ENCODE assay signal across 1 cellular context in the genomic region with DNA sequence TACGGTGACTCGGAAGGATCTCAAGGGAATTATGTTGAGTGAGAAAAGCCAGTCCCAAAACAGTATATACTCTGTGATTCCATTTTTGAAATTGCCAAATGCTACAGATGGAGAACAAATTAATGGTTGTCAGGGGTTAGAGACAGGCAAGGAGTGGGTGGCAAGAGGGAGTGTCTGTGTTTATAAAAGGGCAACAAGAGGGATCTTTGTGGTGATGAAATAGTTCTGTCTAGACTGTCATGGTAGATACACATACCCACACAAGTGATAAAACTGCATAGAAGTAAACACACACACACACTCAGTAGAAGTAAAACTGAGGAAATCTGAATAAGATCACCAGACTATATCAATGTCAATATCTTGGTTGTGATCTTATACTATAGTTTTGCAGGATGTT.
TF ChIP-seq lines count a peak whose summit lies in the region.

No MANE protein-coding gene starts in this region.

TF ChIP-seq in WTC11, 78 proteins besides CTCF, POLR2A, EP300 and RAD21:
- TF ChIP-seq, protein P1, sequence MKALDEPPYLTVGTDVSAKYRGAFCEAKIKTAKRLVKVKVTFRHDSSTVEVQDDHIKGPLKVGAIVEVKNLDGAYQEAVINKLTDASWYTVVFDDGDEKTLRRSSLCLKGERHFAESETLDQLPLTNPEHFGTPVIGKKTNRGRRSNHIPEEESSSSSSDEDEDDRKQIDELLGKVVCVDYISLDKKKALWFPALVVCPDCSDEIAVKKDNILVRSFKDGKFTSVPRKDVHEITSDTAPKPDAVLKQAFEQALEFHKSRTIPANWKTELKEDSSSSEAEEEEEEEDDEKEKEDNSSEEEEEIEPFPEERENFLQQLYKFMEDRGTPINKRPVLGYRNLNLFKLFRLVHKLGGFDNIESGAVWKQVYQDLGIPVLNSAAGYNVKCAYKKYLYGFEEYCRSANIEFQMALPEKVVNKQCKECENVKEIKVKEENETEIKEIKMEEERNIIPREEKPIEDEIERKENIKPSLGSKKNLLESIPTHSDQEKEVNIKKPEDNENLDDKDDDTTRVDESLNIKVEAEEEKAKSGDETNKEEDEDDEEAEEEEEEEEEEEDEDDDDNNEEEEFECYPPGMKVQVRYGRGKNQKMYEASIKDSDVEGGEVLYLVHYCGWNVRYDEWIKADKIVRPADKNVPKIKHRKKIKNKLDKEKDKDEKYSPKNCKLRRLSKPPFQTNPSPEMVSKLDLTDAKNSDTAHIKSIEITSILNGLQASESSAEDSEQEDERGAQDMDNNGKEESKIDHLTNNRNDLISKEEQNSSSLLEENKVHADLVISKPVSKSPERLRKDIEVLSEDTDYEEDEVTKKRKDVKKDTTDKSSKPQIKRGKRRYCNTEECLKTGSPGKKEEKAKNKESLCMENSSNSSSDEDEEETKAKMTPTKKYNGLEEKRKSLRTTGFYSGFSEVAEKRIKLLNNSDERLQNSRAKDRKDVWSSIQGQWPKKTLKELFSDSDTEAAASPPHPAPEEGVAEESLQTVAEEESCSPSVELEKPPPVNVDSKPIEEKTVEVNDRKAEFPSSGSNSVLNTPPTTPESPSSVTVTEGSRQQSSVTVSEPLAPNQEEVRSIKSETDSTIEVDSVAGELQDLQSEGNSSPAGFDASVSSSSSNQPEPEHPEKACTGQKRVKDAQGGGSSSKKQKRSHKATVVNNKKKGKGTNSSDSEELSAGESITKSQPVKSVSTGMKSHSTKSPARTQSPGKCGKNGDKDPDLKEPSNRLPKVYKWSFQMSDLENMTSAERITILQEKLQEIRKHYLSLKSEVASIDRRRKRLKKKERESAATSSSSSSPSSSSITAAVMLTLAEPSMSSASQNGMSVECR (CRISPR knock-in tag; IDR thresholded peaks at IDR 0.05; ENCODE audit: borderline replicate concordance), result no peak
- TF ChIP-seq, protein P2, sequence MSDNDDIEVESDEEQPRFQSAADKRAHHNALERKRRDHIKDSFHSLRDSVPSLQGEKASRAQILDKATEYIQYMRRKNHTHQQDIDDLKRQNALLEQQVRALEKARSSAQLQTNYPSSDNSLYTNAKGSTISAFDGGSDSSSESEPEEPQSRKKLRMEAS (CRISPR knock-in tag; IDR thresholded peaks at IDR 0.05), result no peak
- no peak for TF ChIP-seq PRRX2 (CRISPR knock-in tag; IDR thresholded peaks at IDR 0.05)
- TF ChIP-seq TCF7 (CRISPR knock-in tag; IDR thresholded peaks at IDR 0.05; ENCODE audit: low read depth), result no peak
- no peak for TF ChIP-seq SMAD4 (CRISPR knock-in tag; IDR thresholded peaks at IDR 0.05)
- TF ChIP-seq, protein P3, sequence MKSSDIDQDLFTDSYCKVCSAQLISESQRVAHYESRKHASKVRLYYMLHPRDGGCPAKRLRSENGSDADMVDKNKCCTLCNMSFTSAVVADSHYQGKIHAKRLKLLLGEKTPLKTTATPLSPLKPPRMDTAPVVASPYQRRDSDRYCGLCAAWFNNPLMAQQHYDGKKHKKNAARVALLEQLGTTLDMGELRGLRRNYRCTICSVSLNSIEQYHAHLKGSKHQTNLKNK (CRISPR knock-in tag; IDR thresholded peaks at IDR 0.05), result no peak
- no peak for TF ChIP-seq GRHL2 (CRISPR knock-in tag; IDR thresholded peaks at IDR 0.05; ENCODE audit: insufficient replicate concordance, severe bottlenecking)
- TF ChIP-seq, protein P4, sequence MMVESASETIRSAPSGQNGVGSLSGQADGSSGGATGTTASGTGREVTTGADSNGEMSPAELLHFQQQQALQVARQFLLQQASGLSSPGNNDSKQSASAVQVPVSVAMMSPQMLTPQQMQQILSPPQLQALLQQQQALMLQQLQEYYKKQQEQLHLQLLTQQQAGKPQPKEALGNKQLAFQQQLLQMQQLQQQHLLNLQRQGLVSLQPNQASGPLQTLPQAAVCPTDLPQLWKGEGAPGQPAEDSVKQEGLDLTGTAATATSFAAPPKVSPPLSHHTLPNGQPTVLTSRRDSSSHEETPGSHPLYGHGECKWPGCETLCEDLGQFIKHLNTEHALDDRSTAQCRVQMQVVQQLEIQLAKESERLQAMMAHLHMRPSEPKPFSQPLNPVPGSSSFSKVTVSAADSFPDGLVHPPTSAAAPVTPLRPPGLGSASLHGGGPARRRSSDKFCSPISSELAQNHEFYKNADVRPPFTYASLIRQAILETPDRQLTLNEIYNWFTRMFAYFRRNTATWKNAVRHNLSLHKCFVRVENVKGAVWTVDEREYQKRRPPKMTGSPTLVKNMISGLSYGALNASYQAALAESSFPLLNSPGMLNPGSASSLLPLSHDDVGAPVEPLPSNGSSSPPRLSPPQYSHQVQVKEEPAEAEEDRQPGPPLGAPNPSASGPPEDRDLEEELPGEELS (CRISPR knock-in tag; IDR thresholded peaks at IDR 0.05), result no peak
- no peak for TF ChIP-seq HMGA2 (CRISPR knock-in tag; IDR thresholded peaks at IDR 0.05)
- no peak for TF ChIP-seq CREM (CRISPR knock-in tag; IDR thresholded peaks at IDR 0.05)
- TF ChIP-seq, protein P5, sequence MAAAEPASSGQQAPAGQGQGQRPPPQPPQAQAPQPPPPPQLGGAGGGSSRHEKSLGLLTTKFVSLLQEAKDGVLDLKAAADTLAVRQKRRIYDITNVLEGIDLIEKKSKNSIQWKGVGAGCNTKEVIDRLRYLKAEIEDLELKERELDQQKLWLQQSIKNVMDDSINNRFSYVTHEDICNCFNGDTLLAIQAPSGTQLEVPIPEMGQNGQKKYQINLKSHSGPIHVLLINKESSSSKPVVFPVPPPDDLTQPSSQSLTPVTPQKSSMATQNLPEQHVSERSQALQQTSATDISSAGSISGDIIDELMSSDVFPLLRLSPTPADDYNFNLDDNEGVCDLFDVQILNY (CRISPR knock-in tag; IDR thresholded peaks at IDR 0.05), result no peak
- TF ChIP-seq GTF2I (CRISPR knock-in tag; conservative IDR thresholded peaks at IDR 0.05), result no peak
- TF ChIP-seq, protein P6, sequence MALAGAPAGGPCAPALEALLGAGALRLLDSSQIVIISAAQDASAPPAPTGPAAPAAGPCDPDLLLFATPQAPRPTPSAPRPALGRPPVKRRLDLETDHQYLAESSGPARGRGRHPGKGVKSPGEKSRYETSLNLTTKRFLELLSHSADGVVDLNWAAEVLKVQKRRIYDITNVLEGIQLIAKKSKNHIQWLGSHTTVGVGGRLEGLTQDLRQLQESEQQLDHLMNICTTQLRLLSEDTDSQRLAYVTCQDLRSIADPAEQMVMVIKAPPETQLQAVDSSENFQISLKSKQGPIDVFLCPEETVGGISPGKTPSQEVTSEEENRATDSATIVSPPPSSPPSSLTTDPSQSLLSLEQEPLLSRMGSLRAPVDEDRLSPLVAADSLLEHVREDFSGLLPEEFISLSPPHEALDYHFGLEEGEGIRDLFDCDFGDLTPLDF (CRISPR knock-in tag; IDR thresholded peaks at IDR 0.05), result no peak
